20 cellular contexts compared by ENCODE assay signal in genomic region chr20:47760686-47761477, GRCh38.
"Had no signal": no experiment of that assay in that cellular context is flagged by ENCODE, and none has a peak within 500 bp of the region (broad histone marks: within the 10 kb centered on the region; RNA-seq: fewer than 3 reads in every experiment).

No MANE protein-coding gene starts in this region.

- ATAC-seq: effector memory CD8-positive, alpha-beta T cell; foreskin keratinocyte; left cardiac atrium; left ventricle myocardium superior; natural killer cell treated with Interleukin-12 subunit alpha and Interleukin-12 subunit beta and Interleukin-15 and Interleukin-18, amount 100 ng/mL, for 72 hours; stimulated activated naive B cell treated with anti-CD40 and anti-IgM and Interleukin-4, amounts not matched to agents 10 μg/mL and 1 μg/mL and 100 μg/mL, for 72 hours had no signal

- H3K4me1 ChIP-seq: foreskin keratinocyte had no signal

- H3K27ac Mint-ChIP-seq: effector memory CD8-positive, alpha-beta T cell; natural killer cell treated with Interleukin-12 subunit alpha and Interleukin-12 subunit beta and Interleukin-15 and Interleukin-18, amount 100 ng/mL, for 72 hours; stimulated activated naive B cell treated with anti-CD40 and anti-IgM and Interleukin-4, amounts not matched to agents 10 μg/mL and 1 μg/mL and 100 μg/mL, for 72 hours had no signal

- H3K4me3 Mint-ChIP-seq: dendritic cell treated with granulocyte-macrophage colony-stimulating factor and Interleukin-4, amounts not matched to agents 40 ng/mL and 50 ng/mL, for 4 days; effector memory CD8-positive, alpha-beta T cell; natural killer cell treated with Interleukin-12 subunit alpha and Interleukin-12 subunit beta and Interleukin-15 and Interleukin-18, amount 100 ng/mL, for 72 hours; stimulated activated naive B cell treated with anti-CD40 and anti-IgM and Interleukin-4, amounts not matched to agents 10 μg/mL and 1 μg/mL and 100 μg/mL, for 72 hours had no signal

- H3K36me3 ChIP-seq: thoracic aorta had no signal

- H3K27ac ChIP-seq: foreskin keratinocyte, neutrophil, sigmoid colon, skin epidermis, stomach, thoracic aorta, transverse colon had no signal

- H3K9me3 ChIP-seq: neutrophil, sigmoid colon, stomach, thoracic aorta, transverse colon had no signal

- DNase-seq: effector memory CD8-positive, alpha-beta T cell; foreskin keratinocyte; kidney; left cardiac atrium; left ventricle myocardium superior; mesenchymal stem cell; midbrain; sigmoid colon; stimulated activated CD4-positive, alpha-beta T cell treated with anti-CD3 and anti-CD28 coated beads, Interleukin-2, amount 100 ng/mL, for 24 hours; stimulated activated CD4-positive, alpha-beta T cell treated with anti-CD3 and anti-CD28 coated beads, Interleukin-4, amount 100 ng/mL, for 4 hours; stimulated activated naive B cell treated with anti-CD40 and anti-IgM and Interleukin-4, amounts not matched to agents 10 μg/mL and 1 μg/mL and 100 μg/mL, for 72 hours; stomach; substantia nigra; transverse colon had no signal

- H3K4me3 ChIP-seq: lung, sigmoid colon, skin epidermis, stomach, thoracic aorta, transverse colon had no signal

- H3K27me3 ChIP-seq: foreskin keratinocyte, sigmoid colon, transverse colon had no signal

- FAIRE-seq: kidney had no signal

- H3K36me3 Mint-ChIP-seq: natural killer cell treated with Interleukin-12 subunit alpha and Interleukin-12 subunit beta and Interleukin-15 and Interleukin-18, amount 100 ng/mL, for 72 hours; stimulated activated naive B cell treated with anti-CD40 and anti-IgM and Interleukin-4, amounts not matched to agents 10 μg/mL and 1 μg/mL and 100 μg/mL, for 72 hours had no signal

- H3K9me3 Mint-ChIP-seq: dendritic cell treated with granulocyte-macrophage colony-stimulating factor and Interleukin-4, amounts not matched to agents 40 ng/mL and 50 ng/mL, for 4 days; effector memory CD8-positive, alpha-beta T cell; natural killer cell treated with Interleukin-12 subunit alpha and Interleukin-12 subunit beta and Interleukin-15 and Interleukin-18, amount 100 ng/mL, for 72 hours had no signal

- H3K27me3 Mint-ChIP-seq: dendritic cell treated with granulocyte-macrophage colony-stimulating factor and Interleukin-4, amounts not matched to agents 40 ng/mL and 50 ng/mL, for 4 days had no signal
